In genomic region chr10:76936182-76936581, GRCh38 we compare ENCODE assay signal across 19 cellular contexts.
"Had no signal": no experiment of that assay in that cellular context is flagged by ENCODE, and none has a peak within 500 bp of the region (broad histone marks: within the 10 kb centered on the region; RNA-seq: fewer than 3 reads in every experiment).

No MANE protein-coding gene starts in this region.

- DNase-seq: activated T-cell treated with anti-CD3 and anti-CD28 coated beads, Interleukin-2, amount 50 U/mL, for 1 hour; brain microvascular endothelial cell; caudate nucleus; effector CD4-positive, alpha-beta T cell; gastrocnemius medialis; left cardiac atrium; midbrain; nephron progenitor cell; pancreas; psoas muscle; right cardiac atrium; small intestine; stimulated activated CD4-positive, alpha-beta T cell treated with anti-CD3 and anti-CD28 coated beads, Interleukin-2, amount 100 ng/mL, for 24 hours; transverse colon had no signal

- H3K27me3 ChIP-seq: ascending aorta, brain microvascular endothelial cell, gastrocnemius medialis, pancreas, transverse colon, vagina had no signal

- H3K9me3 ChIP-seq: ascending aorta, gastrocnemius medialis, pancreas, psoas muscle, transverse colon, vagina had no signal

- ATAC-seq: activated naive CD4-positive, alpha-beta T cell treated with anti-CD3 and anti-CD28 coated beads, Interleukin-2, amount 50 U/mL, for 72 hours; activated T-helper 17 cell treated with anti-CD3 and anti-CD28 coated beads, Interleukin-2, amount 50 U/mL, for 72 hours; gastrocnemius medialis; left cardiac atrium; psoas muscle; right cardiac atrium; stimulated activated memory B cell treated with anti-CD40 and anti-IgM and Interleukin-4, amounts not matched to agents 10 μg/mL and 1 μg/mL and 100 μg/mL, for 72 hours had no signal

- H3K27ac ChIP-seq: ascending aorta, brain microvascular endothelial cell, gastrocnemius medialis, pancreas, psoas muscle had no signal

- H3K4me1 ChIP-seq: ascending aorta, gastrocnemius medialis, psoas muscle, vagina had no signal

- H3K36me3 ChIP-seq: brain microvascular endothelial cell, gastrocnemius medialis, pancreas, transverse colon, vagina had no signal

- H3K4me3 ChIP-seq: ascending aorta, gastrocnemius medialis, pancreas, psoas muscle, transverse colon, vagina had no signal
